In genomic region chr15:68375716-68376220, GRCh38 we compare ENCODE assay signal across 13 cellular contexts.
"Had no signal": no experiment of that assay in that cellular context is flagged by ENCODE, and none has a peak within 500 bp of the region (broad histone marks: within the 10 kb centered on the region; RNA-seq: fewer than 3 reads in every experiment).

No MANE protein-coding gene starts in this region.

- ATAC-seq: activated T-cell treated with anti-CD3 and anti-CD28 coated beads, Interleukin-2, amount 50 U/mL, for 4 hours; esophagus mucosa; heart right ventricle; stimulated activated naive B cell treated with anti-CD40 and anti-IgM and Interleukin-4, amounts not matched to agents 10 μg/mL and 1 μg/mL and 100 μg/mL, for 72 hours had no signal

- H3K27ac Mint-ChIP-seq: stimulated activated naive B cell treated with anti-CD40 and anti-IgM and Interleukin-4, amounts not matched to agents 10 μg/mL and 1 μg/mL and 100 μg/mL, for 72 hours had no signal

- H3K36me3 ChIP-seq: heart right ventricle, left ventricle myocardium inferior, ovary, thyroid gland had no signal

- H3K4me3 ChIP-seq: ascending aorta, heart right ventricle, left ventricle myocardium inferior, ovary, thyroid gland had no signal

- H3K9me3 Mint-ChIP-seq: activated T-cell treated with anti-CD3 and anti-CD28 coated beads, Interleukin-2, amount 50 U/mL, for 4 hours; neural crest cell had no signal

- H3K27ac ChIP-seq: heart right ventricle, left ventricle myocardium inferior, ovary, thyroid gland had no signal

- H3K27me3 Mint-ChIP-seq: stimulated activated naive B cell treated with anti-CD40 and anti-IgM and Interleukin-4, amounts not matched to agents 10 μg/mL and 1 μg/mL and 100 μg/mL, for 72 hours had no signal

- H3K9me3 ChIP-seq: ascending aorta, heart right ventricle, left ventricle myocardium inferior, ovary, thyroid gland had no signal

- H3K4me3 Mint-ChIP-seq: activated T-cell treated with anti-CD3 and anti-CD28 coated beads, Interleukin-2, amount 50 U/mL, for 4 hours; neural crest cell; stimulated activated naive B cell treated with anti-CD40 and anti-IgM and Interleukin-4, amounts not matched to agents 10 μg/mL and 1 μg/mL and 100 μg/mL, for 72 hours had no signal

- H3K27me3 ChIP-seq: ascending aorta, heart right ventricle, ovary, thyroid gland had no signal

- DNase-seq: activated naive CD4-positive, alpha-beta T cell treated with anti-CD3 and anti-CD28 coated beads, Interleukin-2, amount 50 U/mL, for 16 hours; activated T-cell treated with anti-CD3 and anti-CD28 coated beads, Interleukin-2, amount 50 U/mL, for 4 hours; effector CD8-positive, alpha-beta T cell; heart right ventricle; left ventricle myocardium inferior; stimulated activated naive B cell treated with anti-CD40 and anti-IgM and Interleukin-4, amounts not matched to agents 10 μg/mL and 1 μg/mL and 100 μg/mL, for 72 hours; T-helper 1 cell; T-helper 9 cell; thyroid gland had no signal

- H3K36me3 Mint-ChIP-seq: stimulated activated naive B cell treated with anti-CD40 and anti-IgM and Interleukin-4, amounts not matched to agents 10 μg/mL and 1 μg/mL and 100 μg/mL, for 72 hours had no signal

- H3K4me1 ChIP-seq: thyroid gland had no signal
